Comparison of ENCODE assay signal across 19 cellular contexts in genomic region chr4:48370260-48371134, GRCh38. TPM values are rescaled to one million over a fixed set of nuclear protein-coding genes. Genes with fewer than 3 reads are reported as not detected.
DNase-seq lines count a peak whose midpoint lies in the region; ATAC-seq, FAIRE-seq and TF ChIP-seq lines count a peak whose summit lies in the region.
"Had no signal": no experiment of that assay in that cellular context is flagged by ENCODE, and none has a peak within 500 bp of the region (broad histone marks: within the 10 kb centered on the region; RNA-seq: fewer than 3 reads in every experiment).

No MANE protein-coding gene starts in this region.

- H3K4me1 ChIP-seq in mammary epithelial cell (ENCODE audit: insufficient read depth, low read length) (peaks cover 12% of the 10 kb centered on the region), GM12878 (ENCODE audit: control insufficient read depth, insufficient read depth, low read length) (no peaks in the 10 kb centered on the region)

- H3K9me3 Mint-ChIP-seq in MCF 10A (ENCODE audit: unreplicated experiment), result no peaks in the 10 kb centered on the region
- H3K9me3 Mint-ChIP-seq in stimulated activated effector memory CD8-positive, alpha-beta T cell treated with anti-CD3 and anti-CD28 coated beads, Interleukin-12 subunit alpha, Interleukin-12 subunit beta, amount 100 ng/mL, for 72 hours, result no peaks in the 10 kb centered on the region
- H3K9me3 Mint-ChIP-seq: activated T-helper 1 cell treated with anti-CD3 and anti-CD28 coated beads, Interleukin-12 subunit alpha, Interleukin-12 subunit beta, Interleukin-2, Interleukin-4 antibody, amounts not matched to agents 30 ng/mL and 10 ng/mL and 1 ng/mL, durations not matched to agents 14 hours and 24 hours and 36 hours; stimulated activated memory B cell treated with anti-CD40 and anti-IgM and Interleukin-4, amounts not matched to agents 10 μg/mL and 1 μg/mL and 100 μg/mL, for 72 hours had no signal

- no peaks in the 10 kb centered on the region for H3K27me3 ChIP-seq in mammary epithelial cell (ENCODE audit: insufficient read depth, low read length)
- H3K27me3 ChIP-seq in GM12878 (replicated peaks in 1 of 2; ENCODE audit: control insufficient read depth in 2 of 2, insufficient read depth in 2 of 2, low read length in 1 of 2), result no peaks in the 10 kb centered on the region
- H3K27me3 ChIP-seq: brain microvascular endothelial cell, SJSA1 had no signal

- CTCF ChIA-PET in MCF 10A (lab: Yijun Ruan, JAX) (interaction anchor here (1.3 kb wide), 1 partner anchor 29 kb away, joined by 3 read pairs; the partner anchor contains the start of gene SLAIN2), mammary epithelial cell (lab: Charles Lee; ENCODE audit: low non-redundant PET) (no interaction called here), GM12878 (lab: Yijun Ruan, JAX) (interaction anchor here (1.0 to 2.1 kb wide), 3 partner anchors 9 to 34 kb away, joined by 3 to 7 read pairs (median 3); no protein-coding TSS in a partner anchor)

- in situ Hi-C loops in mammary epithelial cell (cut with MboI; ENCODE audit: low sequenced_read_pairs in 2 of 2) (no loop called here), GM12878 (cut with MboI) (loop anchor here (10.0 kb wide), 1 partner anchor 64 kb away; no protein-coding TSS in a partner anchor), G401 (cut with HindIII; ENCODE audit: low sequenced_read_pairs) (no loop called here)

- H3K79me2 ChIP-seq in mammary epithelial cell (ENCODE audit: insufficient read depth, low read length) (peaks cover 85% of the 10 kb centered on the region), GM12878 (ENCODE audit: control insufficient read depth, insufficient read depth, low read length) (peaks cover 12% of the 10 kb centered on the region)

- intact Hi-C loops in MCF 10A (cut with micrococcal nuclease) (no loop called here), mammary epithelial cell (cut with micrococcal nuclease) (no loop called here), GM12878 (cut with micrococcal nuclease; ENCODE audit: unreplicated experiment) (no loop called here)

- H3K9ac ChIP-seq in mammary epithelial cell (ENCODE audit: insufficient read depth, low read length) (no peak overlapping the region), GM12878 (ENCODE audit: control insufficient read depth, insufficient read depth, low read length) (no peak overlapping the region)

- no peak for TF ChIP-seq EP300 in GM12878 (IDR thresholded peaks at IDR 0.05; ENCODE audit: borderline replicate concordance in 1 of 2, control insufficient read depth in 1 of 2, low read depth in 2 of 2, low read length in 2 of 2)

- H3K36me3 ChIP-seq in mammary epithelial cell (ENCODE audit: insufficient read depth, low read length) (no peaks in the 10 kb centered on the region), GM12878 (ENCODE audit: control insufficient read depth in 2 of 2, insufficient read depth in 2 of 2, low read length in 1 of 2) (no peaks in the 10 kb centered on the region; a peak in 1 of 4 replicates)
- H3K36me3 ChIP-seq: brain microvascular endothelial cell, lower lobe of right lung, SJSA1 had no signal

- peaks cover under 1% of the 10 kb centered on the region for H3K36me3 Mint-ChIP-seq in MCF 10A (ENCODE audit: insufficient read depth, unreplicated experiment)
- peaks cover 12% of the 10 kb centered on the region for H3K36me3 Mint-ChIP-seq in stimulated activated effector memory CD8-positive, alpha-beta T cell treated with anti-CD3 and anti-CD28 coated beads, Interleukin-12 subunit alpha, Interleukin-12 subunit beta, amount 100 ng/mL, for 72 hours

- TF ChIP-seq CTCF in MCF 10A (IDR thresholded peaks at IDR 0.05; ENCODE audit: unreplicated experiment) (no peak), mammary epithelial cell (conservative IDR thresholded peaks at IDR 0.05 in 1 of 2, IDR thresholded peaks at IDR 0.05 in 1 of 2; ENCODE audit: extremely low read depth in 1 of 2, insufficient read depth in 1 of 2, low read depth in 1 of 2, low read length in 2 of 2) (no peak), GM12878 (IDR thresholded peaks at IDR 0.05 in 2 of 3, conservative IDR thresholded peaks at IDR 0.05 in 1 of 3; ENCODE audit: control insufficient read depth in 2 of 3, extremely low read depth in 1 of 3, insufficient read depth in 1 of 3, low read depth in 3 of 3, low read length in 3 of 3) (no peak)

- H3K9me3 ChIP-seq in mammary epithelial cell (replicated peaks; ENCODE audit: insufficient read depth, low read length) (no peaks in the 10 kb centered on the region), GM12878 (replicated peaks; ENCODE audit: control insufficient read depth, insufficient read depth, low read length) (no peaks in the 10 kb centered on the region)
- H3K9me3 ChIP-seq: lower lobe of right lung, SJSA1 had no signal

- no peak for TF ChIP-seq RAD21 in GM12878 (IDR thresholded peaks at IDR 0.05; ENCODE audit: insufficient read depth, low read depth, low read length)

- RAD21 ChIA-PET in GM12878 (lab: Charles Lee; ENCODE audit: unreplicated experiment), result interaction anchor here (0.9 to 1.8 kb wide), 4 partner anchors 8 to 28 kb away, joined by 3 to 7 read pairs (median 4); partner anchors contain the start of gene SLAIN2

- ATAC-seq in GM12878 (peak; percentile 68), HG03135 (IDR thresholded peaks at IDR 0.05; ENCODE audit: unreplicated experiment) (no peak)
- ATAC-seq in stimulated activated effector memory CD8-positive, alpha-beta T cell treated with anti-CD3 and anti-CD28 coated beads, Interleukin-12 subunit alpha, Interleukin-12 subunit beta, amount 100 ng/mL, for 72 hours, result no peak
- ATAC-seq: HepG2; lower lobe of right lung; stimulated activated memory B cell treated with anti-CD40 and anti-IgM and Interleukin-4, amounts not matched to agents 10 μg/mL and 1 μg/mL and 100 μg/mL, for 72 hours had no signal

- peaks cover 42% of the 10 kb centered on the region for H3K4me1 Mint-ChIP-seq in MCF 10A (ENCODE audit: insufficient read depth, unreplicated experiment)
- peaks cover 54% of the 10 kb centered on the region for H3K4me1 Mint-ChIP-seq in stimulated activated effector memory CD8-positive, alpha-beta T cell treated with anti-CD3 and anti-CD28 coated beads, Interleukin-12 subunit alpha, Interleukin-12 subunit beta, amount 100 ng/mL, for 72 hours

- H2AFZ ChIP-seq in mammary epithelial cell (ENCODE audit: low read depth, low read length), result no peak overlapping the region
- no peak overlapping the region for H2AFZ ChIP-seq in GM12878 (ENCODE audit: control insufficient read depth, low read depth, low read length)

- POLR2A ChIA-PET in MCF 10A (lab: Yijun Ruan, JAX) (interaction anchor here (0.8 to 2.7 kb wide), 5 partner anchors 10 to 40 kb away, joined by 3 to 16 read pairs (median 8); partner anchors contain the start of gene SLAIN2), GM12878 (lab: Charles Lee) (interaction anchor here (0.7 kb wide), 2 partner anchors 28 to 113 kb away, joined by 3 read pairs; no protein-coding TSS in a partner anchor)

- TSS peak; percentile 20 for BruUV-seq in MCF 10A (replicated peaks; lab: Mats Ljungman, UMichigan)
- no TSS peak for BruUV-seq in mammary epithelial cell (replicated peaks; lab: Mats Ljungman, UMichigan)
- no TSS peak for BruUV-seq in GM12878 (replicated peaks; lab: Mats Ljungman, UMichigan)

- no peaks in the 10 kb centered on the region for H3K27me3 Mint-ChIP-seq in MCF 10A (ENCODE audit: insufficient read depth, unreplicated experiment)
- H3K27me3 Mint-ChIP-seq: stimulated activated memory B cell treated with anti-CD40 and anti-IgM and Interleukin-4, amounts not matched to agents 10 μg/mL and 1 μg/mL and 100 μg/mL, for 72 hours had no signal

- H3K4me2 ChIP-seq in mammary epithelial cell (ENCODE audit: insufficient read depth, low read depth, low read length) (no peak overlapping the region), GM12878 (ENCODE audit: control insufficient read depth, insufficient read depth) (no peak overlapping the region)

- no peaks in the 10 kb centered on the region for H4K20me1 ChIP-seq in mammary epithelial cell (ENCODE audit: insufficient read depth, low read length)
- H4K20me1 ChIP-seq in GM12878 (ENCODE audit: control insufficient read depth, insufficient read depth), result no peaks in the 10 kb centered on the region

- H3K27ac Mint-ChIP-seq in MCF 10A (ENCODE audit: low read depth, unreplicated experiment), result no peak overlapping the region
- H3K27ac Mint-ChIP-seq in stimulated activated effector memory CD8-positive, alpha-beta T cell treated with anti-CD3 and anti-CD28 coated beads, Interleukin-12 subunit alpha, Interleukin-12 subunit beta, amount 100 ng/mL, for 72 hours, result peak overlapping the region; percentile 58
- H3K27ac Mint-ChIP-seq: activated T-helper 1 cell treated with anti-CD3 and anti-CD28 coated beads, Interleukin-12 subunit alpha, Interleukin-12 subunit beta, Interleukin-2, Interleukin-4 antibody, amounts not matched to agents 30 ng/mL and 10 ng/mL and 1 ng/mL, durations not matched to agents 14 hours and 24 hours and 36 hours; stimulated activated memory B cell treated with anti-CD40 and anti-IgM and Interleukin-4, amounts not matched to agents 10 μg/mL and 1 μg/mL and 100 μg/mL, for 72 hours had no signal

- H3K4me3 Mint-ChIP-seq in MCF 10A (ENCODE audit: unreplicated experiment), result no peak overlapping the region
- H3K4me3 Mint-ChIP-seq in stimulated activated effector memory CD8-positive, alpha-beta T cell treated with anti-CD3 and anti-CD28 coated beads, Interleukin-12 subunit alpha, Interleukin-12 subunit beta, amount 100 ng/mL, for 72 hours, result no peak overlapping the region
- H3K4me3 Mint-ChIP-seq: activated T-helper 1 cell treated with anti-CD3 and anti-CD28 coated beads, Interleukin-12 subunit alpha, Interleukin-12 subunit beta, Interleukin-2, Interleukin-4 antibody, amounts not matched to agents 30 ng/mL and 10 ng/mL and 1 ng/mL, durations not matched to agents 14 hours and 24 hours and 36 hours; stimulated activated memory B cell treated with anti-CD40 and anti-IgM and Interleukin-4, amounts not matched to agents 10 μg/mL and 1 μg/mL and 100 μg/mL, for 72 hours had no signal

- H3K27ac ChIP-seq in mammary epithelial cell (ENCODE audit: insufficient read depth, low read depth, low read length) (no peak overlapping the region), GM12878 (ENCODE audit: control insufficient read depth, insufficient read depth) (0 out of 2 replicates have a peak overlapping the region, but pooled peaks have one; percentile 9)
- H3K27ac ChIP-seq: brain microvascular endothelial cell, epithelial cell of prostate, lower lobe of right lung, SJSA1, VCaP had no signal

- SMC1A ChIA-PET in GM12878 (lab: Charles Lee; ENCODE audit: uncharacterized antibody, unreplicated experiment), result interaction anchor here (0.7 to 4.4 kb wide), 8 partner anchors 10 to 50 kb away, joined by 3 to 26 read pairs (median 4); no protein-coding TSS in a partner anchor

- no peak for TF ChIP-seq POLR2A in GM12878 (IDR thresholded peaks at IDR 0.05; ENCODE audit: low read depth, low read length)

- H3K4me3 ChIP-seq in mammary epithelial cell (replicated peaks in 1 of 3; ENCODE audit: insufficient read depth in 1 of 3, low read depth in 2 of 3, low read length in 3 of 3), result no peak overlapping the region
- H3K4me3 ChIP-seq in GM12878, result no peak overlapping the region
- H3K4me3 ChIP-seq: lower lobe of right lung, SJSA1 had no signal

- dilution Hi-C loops in mammary epithelial cell (cut with HindIII; ENCODE audit: low sequenced_read_pairs), result no loop called here

- DNase-seq in MCF 10A (ENCODE audit: unreplicated experiment) (no peak), mammary epithelial cell (no peak), NAMALWA (ENCODE audit: low spot score) (peak; percentile 17), GM12878 (ENCODE audit: low read depth, low spot score) (peak; percentile 13), G401 (ENCODE audit: low spot score) (no peak)
- DNase-seq in stimulated activated effector memory CD8-positive, alpha-beta T cell treated with anti-CD3 and anti-CD28 coated beads, Interleukin-12 subunit alpha, Interleukin-12 subunit beta, amount 100 ng/mL, for 72 hours (ENCODE audit: low spot score in 2 of 2), result no peak
- no peak for DNase-seq in activated CD4-positive, alpha-beta T cell treated with anti-CD3 and anti-CD28 coated beads for 48 hours
- DNase-seq: brain microvascular endothelial cell; hypothalamus; lower lobe of right lung; NCI-H524; stimulated activated CD4-positive, alpha-beta T cell treated with anti-CD3 and anti-CD28 coated beads, Interleukin-2, amount 100 ng/mL, for 24 hours had no signal

- FAIRE-seq in GM12878 (lab: Jason Lieb, UNC), result no peak
- FAIRE-seq: HepG2 had no signal

- 95% methylated on average over 1 of the region's 1 CpG for WGBS in mammary epithelial cell (ENCODE audit: low coverage, missing lambda C conversion rate)
- WGBS in GM12878 (ENCODE audit: insufficient coverage, insufficient replicate concordance, low lambda C conversion rate, missing lambda C conversion rate), result 44% methylated on average over 1 of the region's 1 CpG

RNA-seq across cellular contexts. Expression of gene SLAIN2, which starts 29.2 kb away (rescaled TPM):
- 74.0 and 81.6 TPM in 2 replicates for total RNA-seq in MCF 10A (2022)
- 10 to 100 TPM; 79.9 to 95.9 TPM for total RNA-seq in mammary epithelial cell
- polyA plus RNA-seq in mammary epithelial cell, result 58.0 TPM
- 24.3 TPM for polyA minus RNA-seq in mammary epithelial cell
- total RNA-seq in GM12878 (2013; cell fraction: nucleolus; rRNA removed), result 28.9 and 40.8 TPM in 2 replicates
- total RNA-seq in GM12878 (2014; rRNA removed), result 11.4 and 17.5 TPM in 2 replicates
- total RNA-seq in GM12878 (2014; rRNA removed; fragmentation: Illumina TruSeq; extraction: Trizol), result 36.7 and 38.5 TPM in 2 replicates
- 34.8 and 39.2 TPM in 2 replicates for total RNA-seq in GM12878 (2021)
- 32.5 TPM for polyA plus RNA-seq in GM12878 (2011; ENCODE audit: low read depth)
- polyA plus RNA-seq in GM12878 (2011; rRNA removed), result 24.3 and 26.1 TPM in 2 replicates
- polyA plus RNA-seq in GM12878 (2011; cell fraction: cytosol; rRNA removed), result 19.2 and 19.7 TPM in 2 replicates
- polyA plus RNA-seq in GM12878 (2011; cell fraction: nucleus; rRNA removed), result 6.2 and 13.6 TPM in 2 replicates
- polyA plus RNA-seq in GM12878 (2012), result 28.0 and 28.8 TPM in 2 replicates
- polyA plus RNA-seq in GM12878 (2014; fragmentation: Illumina TruSeq; extraction: Trizol), result 73.5 and 96.6 TPM in 2 replicates
- polyA plus RNA-seq in GM12878 (2014; fragmentation: Nextera tagmentation; extraction: Ambion mirVana), result 1 to 10 TPM; 4.3 to 6.0 TPM
- polyA plus RNA-seq in GM12878 (2014; rRNA removed), result 13.5 and 13.8 TPM in 2 replicates
- polyA plus RNA-seq in GM12878 (2016; fragmentation: Nextera tagmentation; extraction: Ambion mirVana), result 10 to 100 TPM; 26.6 to 28.9 TPM
- polyA minus RNA-seq in GM12878 (2011; rRNA and poly(A)+ RNA removed), result 23.3 and 38.5 TPM in 2 replicates
- polyA minus RNA-seq in GM12878 (2011; cell fraction: cytosol; rRNA and poly(A)+ RNA removed), result 10.8 and 13.3 TPM in 2 replicates
- polyA minus RNA-seq in GM12878 (2011; cell fraction: nucleus; rRNA and poly(A)+ RNA removed), result 10.9 and 35.0 TPM in 2 replicates
- 12.9 and 25.5 TPM in 2 replicates for total RNA-seq in G401 (2014; rRNA removed; shearing (Covaris generic))

Comparison
In these comparisons a context has a peak if more than half of its experiments do, and no peak if none do; other contexts are left out.
1. DNase-seq: peak in NAMALWA (single experiment) and GM12878 (single experiment); none in MCF 10A (single experiment), mammary epithelial cell (single experiment), stimulated activated effector memory CD8-positive, alpha-beta T cell treated with anti-CD3 and anti-CD28 coated beads, Interleukin-12 subunit alpha, Interleukin-12 subunit beta, amount 100 ng/mL, for 72 hours (0 of 2), G401 (single experiment) and activated CD4-positive, alpha-beta T cell treated with anti-CD3 and anti-CD28 coated beads for 48 hours (single experiment).